In the genomic region with DNA sequence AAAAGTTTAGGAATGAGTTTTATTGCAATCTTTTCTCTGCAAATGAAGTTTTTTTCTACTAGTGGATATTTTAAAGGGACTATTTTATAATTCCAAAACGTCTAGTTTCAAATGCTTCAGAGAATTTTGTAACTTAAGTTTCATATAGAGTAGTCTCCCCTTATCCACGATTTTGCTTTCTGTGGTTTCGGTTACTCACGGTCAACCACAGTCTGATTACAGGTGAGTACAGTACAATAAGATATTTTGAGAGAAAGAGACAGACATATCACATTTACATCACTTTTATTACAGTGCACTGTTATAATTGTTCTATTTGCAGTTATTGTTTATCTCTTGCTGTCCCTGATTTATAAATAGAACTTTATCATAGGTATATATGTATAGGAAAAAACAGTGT, we compare ENCODE assay signal across 1 cellular context.
TF ChIP-seq lines count a peak whose summit lies in the region.

No MANE protein-coding gene starts in this region.

TF ChIP-seq in GM23338, 12 proteins besides CTCF, POLR2A, EP300 and RAD21 (continued from another document):
- TF ChIP-seq, protein P1, sequence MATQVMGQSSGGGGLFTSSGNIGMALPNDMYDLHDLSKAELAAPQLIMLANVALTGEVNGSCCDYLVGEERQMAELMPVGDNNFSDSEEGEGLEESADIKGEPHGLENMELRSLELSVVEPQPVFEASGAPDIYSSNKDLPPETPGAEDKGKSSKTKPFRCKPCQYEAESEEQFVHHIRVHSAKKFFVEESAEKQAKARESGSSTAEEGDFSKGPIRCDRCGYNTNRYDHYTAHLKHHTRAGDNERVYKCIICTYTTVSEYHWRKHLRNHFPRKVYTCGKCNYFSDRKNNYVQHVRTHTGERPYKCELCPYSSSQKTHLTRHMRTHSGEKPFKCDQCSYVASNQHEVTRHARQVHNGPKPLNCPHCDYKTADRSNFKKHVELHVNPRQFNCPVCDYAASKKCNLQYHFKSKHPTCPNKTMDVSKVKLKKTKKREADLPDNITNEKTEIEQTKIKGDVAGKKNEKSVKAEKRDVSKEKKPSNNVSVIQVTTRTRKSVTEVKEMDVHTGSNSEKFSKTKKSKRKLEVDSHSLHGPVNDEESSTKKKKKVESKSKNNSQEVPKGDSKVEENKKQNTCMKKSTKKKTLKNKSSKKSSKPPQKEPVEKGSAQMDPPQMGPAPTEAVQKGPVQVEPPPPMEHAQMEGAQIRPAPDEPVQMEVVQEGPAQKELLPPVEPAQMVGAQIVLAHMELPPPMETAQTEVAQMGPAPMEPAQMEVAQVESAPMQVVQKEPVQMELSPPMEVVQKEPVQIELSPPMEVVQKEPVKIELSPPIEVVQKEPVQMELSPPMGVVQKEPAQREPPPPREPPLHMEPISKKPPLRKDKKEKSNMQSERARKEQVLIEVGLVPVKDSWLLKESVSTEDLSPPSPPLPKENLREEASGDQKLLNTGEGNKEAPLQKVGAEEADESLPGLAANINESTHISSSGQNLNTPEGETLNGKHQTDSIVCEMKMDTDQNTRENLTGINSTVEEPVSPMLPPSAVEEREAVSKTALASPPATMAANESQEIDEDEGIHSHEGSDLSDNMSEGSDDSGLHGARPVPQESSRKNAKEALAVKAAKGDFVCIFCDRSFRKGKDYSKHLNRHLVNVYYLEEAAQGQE (IDR thresholded peaks at IDR 0.05; ENCODE audit: unreplicated experiment), result no peak
- TF ChIP-seq STAT1 (IDR thresholded peaks at IDR 0.05; ENCODE audit: unreplicated experiment), result no peak
- TF ChIP-seq, protein P2, sequence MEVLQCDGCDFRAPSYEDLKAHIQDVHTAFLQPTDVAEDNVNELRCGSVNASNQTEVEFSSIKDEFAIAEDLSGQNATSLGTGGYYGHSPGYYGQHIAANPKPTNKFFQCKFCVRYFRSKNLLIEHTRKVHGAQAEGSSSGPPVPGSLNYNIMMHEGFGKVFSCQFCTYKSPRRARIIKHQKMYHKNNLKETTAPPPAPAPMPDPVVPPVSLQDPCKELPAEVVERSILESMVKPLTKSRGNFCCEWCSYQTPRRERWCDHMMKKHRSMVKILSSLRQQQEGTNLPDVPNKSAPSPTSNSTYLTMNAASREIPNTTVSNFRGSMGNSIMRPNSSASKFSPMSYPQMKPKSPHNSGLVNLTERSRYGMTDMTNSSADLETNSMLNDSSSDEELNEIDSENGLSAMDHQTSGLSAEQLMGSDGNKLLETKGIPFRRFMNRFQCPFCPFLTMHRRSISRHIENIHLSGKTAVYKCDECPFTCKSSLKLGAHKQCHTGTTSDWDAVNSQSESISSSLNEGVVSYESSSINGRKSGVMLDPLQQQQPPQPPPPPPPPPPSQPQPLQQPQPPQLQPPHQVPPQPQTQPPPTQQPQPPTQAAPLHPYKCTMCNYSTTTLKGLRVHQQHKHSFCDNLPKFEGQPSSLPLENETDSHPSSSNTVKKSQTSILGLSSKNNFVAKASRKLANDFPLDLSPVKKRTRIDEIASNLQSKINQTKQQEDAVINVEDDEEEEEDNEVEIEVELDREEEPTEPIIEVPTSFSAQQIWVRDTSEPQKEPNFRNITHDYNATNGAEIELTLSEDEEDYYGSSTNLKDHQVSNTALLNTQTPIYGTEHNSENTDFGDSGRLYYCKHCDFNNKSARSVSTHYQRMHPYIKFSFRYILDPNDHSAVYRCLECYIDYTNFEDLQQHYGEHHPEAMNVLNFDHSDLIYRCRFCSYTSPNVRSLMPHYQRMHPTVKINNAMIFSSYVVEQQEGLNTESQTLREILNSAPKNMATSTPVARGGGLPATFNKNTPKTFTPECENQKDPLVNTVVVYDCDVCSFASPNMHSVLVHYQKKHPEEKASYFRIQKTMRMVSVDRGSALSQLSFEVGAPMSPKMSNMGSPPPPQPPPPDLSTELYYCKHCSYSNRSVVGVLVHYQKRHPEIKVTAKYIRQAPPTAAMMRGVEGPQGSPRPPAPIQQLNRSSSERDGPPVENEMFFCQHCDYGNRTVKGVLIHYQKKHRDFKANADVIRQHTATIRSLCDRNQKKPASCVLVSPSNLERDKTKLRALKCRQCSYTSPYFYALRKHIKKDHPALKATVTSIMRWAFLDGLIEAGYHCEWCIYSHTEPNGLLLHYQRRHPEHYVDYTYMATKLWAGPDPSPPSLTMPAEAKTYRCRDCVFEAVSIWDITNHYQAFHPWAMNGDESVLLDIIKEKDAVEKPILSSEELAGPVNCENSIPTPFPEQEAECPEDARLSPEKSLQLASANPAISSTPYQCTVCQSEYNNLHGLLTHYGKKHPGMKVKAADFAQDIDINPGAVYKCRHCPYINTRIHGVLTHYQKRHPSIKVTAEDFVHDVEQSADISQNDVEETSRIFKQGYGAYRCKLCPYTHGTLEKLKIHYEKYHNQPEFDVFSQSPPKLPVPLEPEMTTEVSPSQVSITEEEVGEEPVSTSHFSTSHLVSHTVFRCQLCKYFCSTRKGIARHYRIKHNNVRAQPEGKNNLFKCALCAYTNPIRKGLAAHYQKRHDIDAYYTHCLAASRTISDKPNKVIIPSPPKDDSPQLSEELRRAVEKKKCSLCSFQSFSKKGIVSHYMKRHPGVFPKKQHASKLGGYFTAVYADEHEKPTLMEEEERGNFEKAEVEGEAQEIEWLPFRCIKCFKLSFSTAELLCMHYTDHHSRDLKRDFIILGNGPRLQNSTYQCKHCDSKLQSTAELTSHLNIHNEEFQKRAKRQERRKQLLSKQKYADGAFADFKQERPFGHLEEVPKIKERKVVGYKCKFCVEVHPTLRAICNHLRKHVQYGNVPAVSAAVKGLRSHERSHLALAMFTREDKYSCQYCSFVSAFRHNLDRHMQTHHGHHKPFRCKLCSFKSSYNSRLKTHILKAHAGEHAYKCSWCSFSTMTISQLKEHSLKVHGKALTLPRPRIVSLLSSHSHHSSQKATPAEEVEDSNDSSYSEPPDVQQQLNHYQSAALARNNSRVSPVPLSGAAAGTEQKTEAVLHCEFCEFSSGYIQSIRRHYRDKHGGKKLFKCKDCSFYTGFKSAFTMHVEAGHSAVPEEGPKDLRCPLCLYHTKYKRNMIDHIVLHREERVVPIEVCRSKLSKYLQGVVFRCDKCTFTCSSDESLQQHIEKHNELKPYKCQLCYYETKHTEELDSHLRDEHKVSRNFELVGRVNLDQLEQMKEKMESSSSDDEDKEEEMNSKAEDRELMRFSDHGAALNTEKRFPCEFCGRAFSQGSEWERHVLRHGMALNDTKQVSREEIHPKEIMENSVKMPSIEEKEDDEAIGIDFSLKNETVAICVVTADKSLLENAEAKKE (CRISPR knock-in tag; IDR thresholded peaks at IDR 0.05), result no peak
- TF ChIP-seq NANOG (IDR thresholded peaks at IDR 0.05; ENCODE audit: borderline replicate concordance), result no peak
